In genomic region chrX:120761810-120762209, GRCh38 we compare ENCODE assay signal across 15 cellular contexts.
DNase-seq lines count a peak whose midpoint lies in the region; ATAC-seq and TF ChIP-seq lines count a peak whose summit lies in the region.
"Had no signal": no experiment of that assay in that cellular context is flagged by ENCODE, and none has a peak within 500 bp of the region (broad histone marks: within the 10 kb centered on the region; RNA-seq: fewer than 3 reads in every experiment).

No MANE protein-coding gene starts in this region.

- POLR2A ChIA-PET in OCI-LY7 (lab: Charles Lee) = interaction anchor here (0.6 kb wide), 1 partner anchor 84 kb away, joined by 3 read pairs; no protein-coding TSS in a partner anchor

- BruUV-seq in OCI-LY7 (replicated peaks; lab: Mats Ljungman, UMichigan) = no TSS peak

- no peaks in the 10 kb centered on the region for H3F3A ChIP-seq in OCI-LY1 (ENCODE audit: insufficient read depth, low read length)

- peak overlapping the region; percentile 46 for H3K27ac ChIP-seq in OCI-LY1 (ENCODE audit: low read depth, low read length, poor library complexity, severe bottlenecking)
- H3K27ac ChIP-seq in liver (ENCODE audit: low read depth in 1 of 2, low read length in 2 of 2) = no peak overlapping the region
- no peak overlapping the region for H3K27ac ChIP-seq in OCI-LY7 (ENCODE audit: low read depth, low read length, poor library complexity, severe bottlenecking)
- H3K27ac ChIP-seq: dorsolateral prefrontal cortex, PC-9, uterus had no signal

- H3K9ac ChIP-seq in OCI-LY1 (ENCODE audit: low read length) (no peak overlapping the region), liver (ENCODE audit: low read depth in 1 of 2, low read length in 2 of 2) (no peak overlapping the region)

- H3K79me2 ChIP-seq in OCI-LY1 (ENCODE audit: insufficient read depth, low read length) (no peaks in the 10 kb centered on the region), OCI-LY7 (ENCODE audit: insufficient read depth, low read depth, low read length) (no peaks in the 10 kb centered on the region; the same call in 1 of the 2 replicates)

- H3K27me3 ChIP-seq in OCI-LY1 (ENCODE audit: insufficient read depth, low read length) (no peaks in the 10 kb centered on the region), liver (ENCODE audit: control insufficient read depth in 4 of 4, insufficient read depth in 4 of 4, low read length in 3 of 4) (no peaks in the 10 kb centered on the region)
- H3K27me3 ChIP-seq: uterus had no signal

- H3K9me3 ChIP-seq in OCI-LY1 (ENCODE audit: low read length) = no peaks in the 10 kb centered on the region
- H3K9me3 ChIP-seq in liver (ENCODE audit: control insufficient read depth in 4 of 4, low read length in 3 of 4) = no peaks in the 10 kb centered on the region
- no peaks in the 10 kb centered on the region for H3K9me3 ChIP-seq in OCI-LY7 (ENCODE audit: low read length)
- H3K9me3 ChIP-seq: uterus had no signal

- peaks cover 22% of the 10 kb centered on the region for H3K36me3 ChIP-seq in OCI-LY1 (ENCODE audit: insufficient read depth, low read length)
- H3K36me3 ChIP-seq in liver (ENCODE audit: control insufficient read depth in 4 of 4, insufficient read depth in 3 of 4, low read depth in 1 of 4, low read length in 3 of 4) = no peaks in the 10 kb centered on the region
- peaks cover 9% of the 10 kb centered on the region for H3K36me3 ChIP-seq in OCI-LY7 (ENCODE audit: insufficient read depth, low read length)
- H3K36me3 ChIP-seq: uterus had no signal

- H4K20me1 ChIP-seq in OCI-LY1 (ENCODE audit: insufficient read depth, low read length) (no peaks in the 10 kb centered on the region), OCI-LY7 (ENCODE audit: insufficient read depth, low read length) (no peaks in the 10 kb centered on the region)

- ATAC-seq in GM18517 (IDR thresholded peaks at IDR 0.05; ENCODE audit: unreplicated experiment) = no peak

- H3K4me2 ChIP-seq in OCI-LY1 (ENCODE audit: low read length) (no peak overlapping the region), OCI-LY7 (ENCODE audit: low read length) (no peak overlapping the region)
- H3K4me2 ChIP-seq: PC-9 had no signal

- TF ChIP-seq CTCF in AG09319 (IDR thresholded peaks at IDR 0.05; ENCODE audit: low read depth, low read length) (no peak), OCI-LY1 (IDR thresholded peaks at IDR 0.05; ENCODE audit: low read length) (no peak), liver (IDR thresholded peaks at IDR 0.05; ENCODE audit: low read depth, low read length, missing input control) (no peak), OCI-LY7 (conservative IDR thresholded peaks at IDR 0.05; ENCODE audit: low read length) (no peak)

- DNase-seq in AG09319 (ENCODE audit: extremely low read depth, low read depth) (peak; percentile 70), fibroblast of peridontal ligament (ENCODE audit: extremely low read depth) (peak; percentile 77), nucleus accumbens (lab: John Stamatoyannopoulos, UW) (no peak), pons (ENCODE audit: low spot score) (no peak), OCI-LY7 (ENCODE audit: low spot score) (no peak)
- DNase-seq: activated CD4-positive, alpha-beta T cell treated with anti-CD3 and anti-CD28 coated beads, Interleukin-2, amount 10 ng/mL, durations not matched to agents 24 days and 14 days; activated naive CD4-positive, alpha-beta T cell treated with anti-CD3 and anti-CD28 coated beads, Interleukin-2, amount 10 ng/mL, durations not matched to agents 7 days and 5 days; dorsolateral prefrontal cortex; KG1; PC-9; retina had no signal

- peak in 1 of 2 donors; percentile 20 for TF ChIP-seq RAD21 in liver (IDR thresholded peaks at IDR 0.05)

- H3K9me2 ChIP-seq in OCI-LY1 (ENCODE audit: low read depth, low read length) (no peaks in the 10 kb centered on the region), OCI-LY7 (ENCODE audit: insufficient read depth, low read length) (no peaks in the 10 kb centered on the region)

- WGBS in liver = 43% methylated on average over 4 of the region's 4 CpGs

- intact Hi-C loops in OCI-LY7 (cut with micrococcal nuclease; ENCODE audit: unreplicated experiment) = no loop called here

- H2AFZ ChIP-seq in OCI-LY1 (ENCODE audit: low read length) (no peak overlapping the region), OCI-LY7 (ENCODE audit: low read length) (no peak overlapping the region)
- H2AFZ ChIP-seq: PC-9 had no signal

- CTCF ChIA-PET in OCI-LY7 (lab: Charles Lee; ENCODE audit: unreplicated experiment) = no interaction called here

- H3K4me3 ChIP-seq in OCI-LY1 (ENCODE audit: low read depth, low read length, poor library complexity, severe bottlenecking) (no peak overlapping the region), liver (ENCODE audit: low read depth in 1 of 3, low read length in 3 of 3) (no peak overlapping the region), OCI-LY7 (ENCODE audit: low read depth, low read length, poor library complexity, severe bottlenecking) (no peak overlapping the region)
- H3K4me3 ChIP-seq: dorsolateral prefrontal cortex, PC-9, uterus had no signal

- H3K4me1 ChIP-seq in OCI-LY1 (ENCODE audit: insufficient read depth, low read length, severe bottlenecking) (peaks cover 40% of the 10 kb centered on the region), liver (ENCODE audit: control insufficient read depth in 4 of 4, insufficient read depth in 4 of 4, low read length in 3 of 4) (no peaks in the 10 kb centered on the region), OCI-LY7 (ENCODE audit: insufficient read depth, low read length, poor library complexity, severe bottlenecking) (peaks cover 33% of the 10 kb centered on the region)
- H3K4me1 ChIP-seq: uterus had no signal

TF ChIP-seq in liver, 16 proteins besides CTCF, POLR2A, EP300 and RAD21:
- TF ChIP-seq YY1 (IDR thresholded peaks at IDR 0.05) (peak; percentile 26), HNF4A (conservative IDR thresholded peaks at IDR 0.05) (peak; percentile 74 to 76), RXRA (IDR thresholded peaks at IDR 0.05) (peak; percentile 33 to 53), HNF4G (IDR thresholded peaks at IDR 0.05) (peak; percentile 36), EGR1 (IDR thresholded peaks at IDR 0.05; ENCODE audit: low read depth in 2 of 2) (no peak), SP1 (IDR thresholded peaks at IDR 0.05) (peak; percentile 44), FOXA2 (IDR thresholded peaks at IDR 0.05) (no peak)
- TF ChIP-seq, protein P1, sequence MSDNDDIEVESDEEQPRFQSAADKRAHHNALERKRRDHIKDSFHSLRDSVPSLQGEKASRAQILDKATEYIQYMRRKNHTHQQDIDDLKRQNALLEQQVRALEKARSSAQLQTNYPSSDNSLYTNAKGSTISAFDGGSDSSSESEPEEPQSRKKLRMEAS (IDR thresholded peaks at IDR 0.05) = peak; percentile 22
TF ChIP-seq in liver: peak in this region for 6.

Comparison
In these comparisons a context has a peak if more than half of its experiments do, and no peak if none do; other contexts are left out.
1. DNase-seq: peak in AG09319 (single experiment) and fibroblast of peridontal ligament (single experiment); none in nucleus accumbens (0 of 56), pons (single experiment) and OCI-LY7 (single experiment).